ENCODE assay signal across 8 cellular contexts in genomic region chr13:44969858-44970484, GRCh38. TPM values are rescaled to one million over a fixed set of nuclear protein-coding genes. Genes with fewer than 3 reads are reported as not detected.
A peak's percentile ranks its signal among the peaks of the same experiment; 100 is the strongest.
DNase-seq lines count a peak whose midpoint lies in the region; ATAC-seq and TF ChIP-seq lines count a peak whose summit lies in the region.

No MANE protein-coding gene starts in this region.

- H3K27me3 ChIP-seq in DOHH2 (ENCODE audit: control insufficient read depth, low read length) (no peaks in the 10 kb centered on the region), foreskin keratinocyte (no peaks in the 10 kb centered on the region), trophoblast cell (ENCODE audit: insufficient read depth, low read length) (no peaks in the 10 kb centered on the region)

- H3K36me3 ChIP-seq in DOHH2 (ENCODE audit: control insufficient read depth, low read length) (peaks cover 61% of the 10 kb centered on the region), trophoblast cell (ENCODE audit: control insufficient read depth in 1 of 2, insufficient read depth in 2 of 2, low read length in 2 of 2) (peaks cover 5 to 11% of the 10 kb centered on the region in 2 experiments)

- 0 out of 2 replicates have a peak, but pooled peaks cover 2% of the 10 kb centered on the region for H3F3A ChIP-seq in DOHH2 (ENCODE audit: control insufficient read depth, insufficient read depth)

- H2BK12ac ChIP-seq in trophoblast cell (ENCODE audit: low read length) = no peak overlapping the region

- no peak overlapping the region for H2AK5ac ChIP-seq in trophoblast cell (ENCODE audit: low read length)

- no peak overlapping the region for H4K91ac ChIP-seq in trophoblast cell (ENCODE audit: low read depth, low read length)

- no peak overlapping the region for H3K23ac ChIP-seq in trophoblast cell (ENCODE audit: low read length)

- no peaks in the 10 kb centered on the region; the same call in 1 of the 2 replicates for H3K79me2 ChIP-seq in DOHH2 (ENCODE audit: control insufficient read depth, low read length)
- H3K79me2 ChIP-seq in trophoblast cell (ENCODE audit: control insufficient read depth, insufficient read depth, low read length, poor library complexity) = no peaks in the 10 kb centered on the region

- no CpG with 5 or more reads among the region's 2 CpGs for WGBS in trophoblast cell (ENCODE audit: extremely low coverage, insufficient coverage, insufficient read length)

- DNase-seq in Kasumi-1 (lab: John Stamatoyannopoulos, UW) (peak; percentile 68 to 83), SK-N-DZ (ENCODE audit: low spot score) (peak; percentile 30), foreskin keratinocyte (peak; percentile 13 to 32), trophoblast cell (peak; percentile 21 to 86)
- no peak for DNase-seq in stimulated activated CD8-positive, alpha-beta memory T cell treated with anti-CD3 and anti-CD28 coated beads, Interleukin-4, amount 100 ng/mL, for 48 hours

- H3K18ac ChIP-seq in trophoblast cell (ENCODE audit: low read length) = no peak overlapping the region

- TF ChIP-seq CTCF in DOHH2 (IDR thresholded peaks at IDR 0.05; ENCODE audit: low read depth, low read length, poor library complexity, severe bottlenecking) (peak; percentile 83), foreskin keratinocyte (conservative IDR thresholded peaks at IDR 0.05) (peak; percentile 89)

- no peaks in the 10 kb centered on the region for H4K20me1 ChIP-seq in DOHH2 (ENCODE audit: control insufficient read depth, insufficient read depth, low read depth, low read length)

- H2BK120ac ChIP-seq in trophoblast cell (ENCODE audit: insufficient read depth, low read length, poor library complexity) = no peak overlapping the region

- H3K4me3 ChIP-seq in DOHH2 (ENCODE audit: low read length) (no peak overlapping the region), trophoblast cell (ENCODE audit: low read depth, low read length) (no peak overlapping the region)

- H3K9me3 ChIP-seq in DOHH2 (ENCODE audit: control insufficient read depth, insufficient read depth, low read length) = no peaks in the 10 kb centered on the region
- H3K9me3 ChIP-seq in trophoblast cell (ENCODE audit: insufficient read depth, low read depth, low read length) = no peaks in the 10 kb centered on the region

- no peak overlapping the region for H3K4ac ChIP-seq in trophoblast cell (ENCODE audit: low read depth, low read length)

- no peak overlapping the region for H3K14ac ChIP-seq in trophoblast cell (ENCODE audit: low read length)

- H3K9ac ChIP-seq in trophoblast cell (ENCODE audit: low read length) = no peak overlapping the region

- H3K27ac ChIP-seq in DOHH2 (ENCODE audit: low read depth, low read length) (no peak overlapping the region), foreskin keratinocyte (no peak overlapping the region), trophoblast cell (ENCODE audit: low read depth, low read length) (no peak overlapping the region)

- H3K4me2 ChIP-seq in DOHH2 (ENCODE audit: low read length) = no peak overlapping the region
- no peak overlapping the region for H3K4me2 ChIP-seq in trophoblast cell (ENCODE audit: low read length)

- ATAC-seq in foreskin keratinocyte = peak; percentile 24
- ATAC-seq in GM21515 (IDR thresholded peaks at IDR 0.05; ENCODE audit: unreplicated experiment) = no peak
- ATAC-seq in HG03175 (IDR thresholded peaks at IDR 0.05; ENCODE audit: unreplicated experiment) = no peak

- H2AFZ ChIP-seq in trophoblast cell (ENCODE audit: insufficient read depth, low read length, poor library complexity) = no peak overlapping the region

- H4K8ac ChIP-seq in trophoblast cell (ENCODE audit: low read depth, low read length) = no peak overlapping the region

- H2BK5ac ChIP-seq in trophoblast cell (ENCODE audit: low read depth, low read length, poor library complexity) = no peak overlapping the region

- H4K12ac ChIP-seq in trophoblast cell (ENCODE audit: low read depth, low read length) = peak overlapping the region; percentile 18

- H3K9me2 ChIP-seq in DOHH2 (replicated peaks; ENCODE audit: control insufficient read depth, low read length) = no peaks in the 10 kb centered on the region

- H3K79me1 ChIP-seq in trophoblast cell (ENCODE audit: low read length) = no peaks in the 10 kb centered on the region

- peaks cover 11% of the 10 kb centered on the region for H3K4me1 ChIP-seq in DOHH2 (ENCODE audit: control insufficient read depth, low read length)
- H3K4me1 ChIP-seq in foreskin keratinocyte = no peaks in the 10 kb centered on the region
- H3K4me1 ChIP-seq in trophoblast cell (ENCODE audit: control insufficient read depth in 1 of 2, insufficient read depth in 2 of 2, low read length in 2 of 2) = no peaks in the 10 kb centered on the region

RNA-seq across cellular contexts. Expression of gene NUFIP1, which starts 19.3 kb away (rescaled TPM):
- 8.3 and 8.8 TPM in 2 replicates for polyA plus RNA-seq in SK-N-DZ (2014; cell fraction: cytosol; rRNA removed)
- 4.3 and 5.7 TPM in 2 replicates for polyA plus RNA-seq in SK-N-DZ (2014; cell fraction: nucleus; rRNA removed)
- total RNA-seq in foreskin keratinocyte = 8.4 and 10.5 TPM in 2 replicates
- polyA plus RNA-seq in foreskin keratinocyte = 4.7 and 6.8 TPM in 2 replicates
- polyA plus RNA-seq in trophoblast cell (2013) = 7.3 and 7.7 TPM in 2 replicates

RNA-seq across cellular contexts. Expression of gene GPALPP1, which starts 19.4 kb away (rescaled TPM):
- 36.0 and 48.6 TPM in 2 replicates for polyA plus RNA-seq in SK-N-DZ (2014; cell fraction: cytosol; rRNA removed)
- polyA plus RNA-seq in SK-N-DZ (2014; cell fraction: nucleus; rRNA removed) = 51.3 and 60.7 TPM in 2 replicates
- total RNA-seq in foreskin keratinocyte = 19.4 and 20.9 TPM in 2 replicates
- 8.5 and 9.5 TPM in 2 replicates for polyA plus RNA-seq in foreskin keratinocyte
- polyA plus RNA-seq in trophoblast cell (2013) = 20.4 and 21.5 TPM in 2 replicates
